In genomic region chr1:155040358-155041093, GRCh38 we compare ENCODE assay signal across 2 cellular contexts.
A peak's percentile ranks its signal among the peaks of the same experiment; 100 is the strongest.
TF ChIP-seq lines count a peak whose summit lies in the region.

No MANE protein-coding gene starts in this region.

TF ChIP-seq in HEK293, 187 proteins besides CTCF, POLR2A, EP300 and RAD21:
- TF ChIP-seq GLIS1 (tag by site-specific recombination; IDR thresholded peaks at IDR 0.05), result no peak
- TF ChIP-seq REST (tag by site-specific recombination; IDR thresholded peaks at IDR 0.05), result peak; percentile 59; the same call in 1 of the 2 replicates
- TF ChIP-seq ZNF19 (tag by site-specific recombination; IDR thresholded peaks at IDR 0.05; ENCODE audit: low read depth), result no peak
- no peak for TF ChIP-seq ZSCAN4 (tag by site-specific recombination; IDR thresholded peaks at IDR 0.05)
- TF ChIP-seq ZNF366 (tag by site-specific recombination; conservative IDR thresholded peaks at IDR 0.05), result no peak
- TF ChIP-seq PATZ1 (tag by site-specific recombination; IDR thresholded peaks at IDR 0.05), result no peak
- no peak for TF ChIP-seq ZNF394 (tag by site-specific recombination; IDR thresholded peaks at IDR 0.05; ENCODE audit: borderline replicate concordance)
- no peak for TF ChIP-seq ZNF768 (tag by site-specific recombination; IDR thresholded peaks at IDR 0.05)
- 0 out of 2 replicates have a peak, but pooled peaks have one; percentile 18 for TF ChIP-seq ZNF600 (tag by site-specific recombination; IDR thresholded peaks at IDR 0.05)
- TF ChIP-seq ZNF426 (tag by site-specific recombination; IDR thresholded peaks at IDR 0.05), result no peak
- TF ChIP-seq ZNF561 (tag by site-specific recombination; IDR thresholded peaks at IDR 0.05; ENCODE audit: borderline replicate concordance), result no peak

TF ChIP-seq in K562, 482 proteins besides CTCF, POLR2A, EP300 and RAD21:
- TF ChIP-seq ZNF280B (CRISPR knock-in tag; IDR thresholded peaks at IDR 0.05) (no peak), NRF1 (conservative IDR thresholded peaks at IDR 0.05 in 1 of 2, IDR thresholded peaks at IDR 0.05 in 1 of 2) (peak; percentile 39; a peak in 2 of 4 replicates)
